In the genomic region with DNA sequence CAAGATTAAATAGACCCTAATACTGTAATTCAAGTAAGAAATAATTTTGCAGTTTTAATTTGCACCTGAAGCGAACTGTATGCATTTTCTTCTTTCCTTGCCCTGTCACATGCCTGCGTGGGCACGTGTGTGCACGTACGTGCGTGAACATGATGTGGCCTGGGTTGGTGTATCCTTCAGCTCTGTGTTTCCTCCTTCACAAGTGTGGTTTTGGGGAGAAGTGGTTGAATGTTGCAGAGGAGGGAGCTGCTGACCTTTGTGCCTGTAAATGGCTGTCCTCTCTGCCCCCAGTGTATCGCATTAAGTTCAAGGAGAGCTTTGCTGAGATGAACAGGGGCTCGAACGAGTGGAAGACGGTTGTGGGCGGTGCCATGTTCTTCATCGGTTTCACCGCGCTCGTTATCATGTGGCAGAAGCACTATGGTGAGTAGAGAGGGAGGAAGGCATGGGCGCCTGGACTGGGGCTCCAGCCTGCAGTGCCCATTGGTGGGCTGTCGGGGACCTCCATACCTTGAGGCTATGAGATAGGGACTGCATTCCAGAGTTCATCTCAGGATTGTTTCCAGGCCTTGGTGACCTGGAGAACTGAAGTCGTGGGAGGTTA, we compare ENCODE assay signal across 28 cellular contexts. TPM values are rescaled to one million over a fixed set of nuclear protein-coding genes. Genes with fewer than 3 reads are reported as not detected.
"Had no signal": no experiment of that assay in that cellular context is flagged by ENCODE, and none has a peak within 500 bp of the region (broad histone marks: within the 10 kb centered on the region; RNA-seq: fewer than 3 reads in every experiment).

No MANE protein-coding gene starts in this region.

- H3K4me3 Mint-ChIP-seq: activated CD4-positive, alpha-beta T cell treated with anti-CD3 and anti-CD28 coated beads, Interleukin-2, amount 10 ng/mL, durations not matched to agents 24 days and 14 days; activated CD8-positive, alpha-beta T cell treated with anti-CD3 and anti-CD28 coated beads for 36 hours; activated T-cell treated with anti-CD3 and anti-CD28 coated beads, Interleukin-2, amount 50 U/mL, for 72 hours; activated T-helper 17 cell treated with anti-CD3 and anti-CD28 coated beads, Interleukin-2, amount 50 U/mL, for 72 hours had no signal

- H3K27me3 Mint-ChIP-seq: activated CD4-positive, alpha-beta T cell treated with anti-CD3 and anti-CD28 coated beads, Interleukin-2, amount 10 ng/mL, durations not matched to agents 24 days and 14 days; activated CD8-positive, alpha-beta T cell treated with anti-CD3 and anti-CD28 coated beads for 36 hours; activated T-helper 17 cell treated with anti-CD3 and anti-CD28 coated beads, Interleukin-2, amount 50 U/mL, for 72 hours had no signal

- H3K27ac Mint-ChIP-seq: activated CD4-positive, alpha-beta T cell treated with anti-CD3 and anti-CD28 coated beads, Interleukin-2, amount 10 ng/mL, durations not matched to agents 24 days and 14 days; activated CD8-positive, alpha-beta T cell treated with anti-CD3 and anti-CD28 coated beads for 36 hours; activated naive CD4-positive, alpha-beta T cell treated with anti-CD3 and anti-CD28 coated beads, Interleukin-2, amount 50 U/mL, for 72 hours; activated T-cell treated with anti-CD3 and anti-CD28 coated beads, Interleukin-2, amount 50 U/mL, for 72 hours; activated T-helper 17 cell treated with anti-CD3 and anti-CD28 coated beads, Interleukin-2, amount 50 U/mL, for 72 hours had no signal

- ATAC-seq: activated CD8-positive, alpha-beta T cell treated with anti-CD3 and anti-CD28 coated beads for 36 hours; activated naive CD4-positive, alpha-beta T cell treated with anti-CD3 and anti-CD28 coated beads, Interleukin-2, amount 50 U/mL, for 72 hours; activated T-cell treated with anti-CD3 and anti-CD28 coated beads, Interleukin-2, amount 50 U/mL, for 72 hours; activated T-helper 17 cell treated with anti-CD3 and anti-CD28 coated beads, Interleukin-2, amount 50 U/mL, for 72 hours; Panc1 had no signal

- DNase-seq: activated CD4-positive, alpha-beta T cell treated with anti-CD3 and anti-CD28 coated beads, Interleukin-2, amount 10 ng/mL, durations not matched to agents 24 days and 14 days; activated CD4-positive, alpha-beta T cell treated with anti-CD3 and anti-CD28 coated beads, Interleukin-2, amount 50 U/mL, for 4 hours; activated CD8-positive, alpha-beta T cell treated with anti-CD3 and anti-CD28 coated beads for 36 hours; activated effector memory CD4-positive, alpha-beta T cell treated with anti-CD3 and anti-CD28 coated beads, Interleukin-2, amount 50 U/mL, for 16 hours; activated naive CD4-positive, alpha-beta T cell; activated T-cell treated with anti-CD3 and anti-CD28 coated beads, Interleukin-2, amount 50 U/mL, for 1 hour; activated T-cell treated with anti-CD3 and anti-CD28 coated beads, Interleukin-2, amount 50 U/mL, for 72 hours; amniotic stem cell; aorta; brain microvascular endothelial cell; central memory CD4-positive, alpha-beta T cell; Kasumi-1; MG63; NCI-H1048; NCI-H1105 treated with DMSO at 0.1 percent for 48 hours; NCI-H1436; NCI-H1694; NCI-H1930; NCI-H2081 treated with DMSO at 0.1 percent for 48 hours; NCI-H226; NCI-H446 treated with DMSO at 0.1 percent for 48 hours; NCI-H524 treated with DMSO at 0.1 percent for 48 hours; SHP77; SJCRH30; T1000 had no signal

- H3K9me3 Mint-ChIP-seq: activated CD4-positive, alpha-beta T cell treated with anti-CD3 and anti-CD28 coated beads, Interleukin-2, amount 10 ng/mL, durations not matched to agents 24 days and 14 days; activated CD8-positive, alpha-beta T cell treated with anti-CD3 and anti-CD28 coated beads for 36 hours; activated naive CD4-positive, alpha-beta T cell treated with anti-CD3 and anti-CD28 coated beads, Interleukin-2, amount 50 U/mL, for 72 hours; activated T-cell treated with anti-CD3 and anti-CD28 coated beads, Interleukin-2, amount 50 U/mL, for 72 hours; activated T-helper 17 cell treated with anti-CD3 and anti-CD28 coated beads, Interleukin-2, amount 50 U/mL, for 72 hours had no signal

RNA-seq across cellular contexts. Expression of a gene that starts 54.6 kb away (rescaled TPM):
- polyA plus RNA-seq: aorta had no signal
